8 cellular contexts compared by ENCODE assay signal in genomic region chr5:14143843-14144585, GRCh38. TPM values are rescaled to one million over a fixed set of nuclear protein-coding genes. Genes with fewer than 3 reads are reported as not detected.
DNase-seq lines count a peak whose midpoint lies in the region; ATAC-seq and TF ChIP-seq lines count a peak whose summit lies in the region.

No MANE protein-coding gene starts in this region.

- TF ChIP-seq CTCF in body of pancreas (IDR thresholded peaks at IDR 0.05) = no peak

- H3K9me3 ChIP-seq in SJCRH30 (replicated peaks) = no peaks in the 10 kb centered on the region
- no peaks in the 10 kb centered on the region for H3K9me3 ChIP-seq in body of pancreas

- H3K4me3 ChIP-seq in SJCRH30 (peak overlapping the region; percentile 77), body of pancreas (peak overlapping the region; percentile 45 to 83)

- H3K36me3 ChIP-seq in SJCRH30 (no peaks in the 10 kb centered on the region; the same call in 1 of the 2 replicates), body of pancreas (replicated peaks in 1 of 2; ENCODE audit: insufficient read depth in 1 of 2, low read depth in 2 of 2) (no peaks in the 10 kb centered on the region)

- H3K4me1 ChIP-seq in SJCRH30 (peaks cover 7% of the 10 kb centered on the region; the same call in 1 of the 2 replicates), body of pancreas (peaks cover 38% of the 10 kb centered on the region)

- TF ChIP-seq POLR2A in body of pancreas (IDR thresholded peaks at IDR 0.05) = peak in 1 of 3 donors; percentile 10

- WGBS in body of pancreas, 2 donors = 0 to 1% methylated on average over 20 to 70 of the region's 84 CpGs

- H3K27me3 ChIP-seq in SJCRH30 (no peaks in the 10 kb centered on the region), body of pancreas (no peaks in the 10 kb centered on the region)

- peak; percentile 15 to 64 for DNase-seq in NOMO-1 (lab: John Stamatoyannopoulos, UW; ENCODE audit: unreplicated experiment in 2 of 2)
- DNase-seq in NOMO-1 treated with dmso at 0.1 percent for 144 hours (lab: John Stamatoyannopoulos, UW; ENCODE audit: unreplicated experiment) = no peak
- DNase-seq in SJCRH30 = peak; percentile 22 to 30
- peak; percentile 37 to 52 (median 44) for DNase-seq in body of pancreas
- DNase-seq in kidney tubule cell (ENCODE audit: low spot score) = peak; percentile 33
- DNase-seq in stimulated activated CD4-positive, alpha-beta T cell treated with anti-CD3 and anti-CD28 coated beads, Interleukin-1b, Interleukin-23, amount 100 ng/mL, for 4 hours (ENCODE audit: low read depth in 2 of 2) = peak; percentile 10 to 26
- no peak for DNase-seq in NCI-H345 (lab: John Stamatoyannopoulos, UW)

- intact Hi-C loops in body of pancreas (cut with DNase I) = no loop called here

- H3K27ac ChIP-seq in SJCRH30 (peak overlapping the region; percentile 58), body of pancreas (peak overlapping the region; percentile 48 to 88 (median 79))

- ATAC-seq in HG03025 (IDR thresholded peaks at IDR 0.05; ENCODE audit: low FRiP score, unreplicated experiment) (peak; percentile 12), body of pancreas (peak; percentile 6)

RNA-seq across cellular contexts. Expression of gene TRIO, which starts 0.9 kb away (rescaled TPM):
- total RNA-seq in SJCRH30 (2014; rRNA removed; shearing (Covaris generic)) = 67.9 and 82.9 TPM in 2 replicates
- total RNA-seq in body of pancreas = 100 to 1,000 TPM in 1 of 2 donors, 10 to 100 TPM in 1; 62.0 to 137 TPM

Comparison
In these comparisons a context has a peak if more than half of its experiments do, and no peak if none do; other contexts are left out.
1. DNase-seq: peak in NOMO-1 (2 of 2), SJCRH30 (2 of 2), body of pancreas (4 of 4), kidney tubule cell (single experiment) and stimulated activated CD4-positive, alpha-beta T cell treated with anti-CD3 and anti-CD28 coated beads, Interleukin-1b, Interleukin-23, amount 100 ng/mL, for 4 hours (2 of 2); none in NOMO-1 treated with dmso at 0.1 percent for 144 hours (single experiment) and NCI-H345 (single experiment).